ENCODE assay signal across 1 cellular context in the genomic region with DNA sequence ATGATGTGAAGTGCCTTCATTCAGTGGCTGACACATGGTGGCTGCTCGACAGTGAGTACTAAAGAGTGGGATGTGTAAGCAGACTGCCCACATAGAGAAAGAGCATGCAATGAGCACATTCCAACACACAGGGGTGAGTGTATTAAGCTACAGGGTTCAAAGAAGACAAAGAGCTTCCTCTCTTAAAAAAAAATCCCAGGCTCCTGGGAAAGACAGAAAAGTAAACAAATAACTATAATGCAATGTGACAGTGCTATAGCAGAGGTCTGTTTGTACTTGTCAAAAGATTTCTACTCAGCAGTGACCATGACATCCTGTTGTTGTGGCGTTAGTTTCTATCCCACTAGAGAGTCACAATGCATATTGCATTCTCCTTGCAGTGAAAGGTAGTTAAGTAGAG.
TF ChIP-seq lines count a peak whose summit lies in the region.

No MANE protein-coding gene starts in this region.

TF ChIP-seq in HepG2, 621 proteins besides CTCF, POLR2A, EP300 and RAD21 (continued from another document and continues in another):
- TF ChIP-seq, protein P1, sequence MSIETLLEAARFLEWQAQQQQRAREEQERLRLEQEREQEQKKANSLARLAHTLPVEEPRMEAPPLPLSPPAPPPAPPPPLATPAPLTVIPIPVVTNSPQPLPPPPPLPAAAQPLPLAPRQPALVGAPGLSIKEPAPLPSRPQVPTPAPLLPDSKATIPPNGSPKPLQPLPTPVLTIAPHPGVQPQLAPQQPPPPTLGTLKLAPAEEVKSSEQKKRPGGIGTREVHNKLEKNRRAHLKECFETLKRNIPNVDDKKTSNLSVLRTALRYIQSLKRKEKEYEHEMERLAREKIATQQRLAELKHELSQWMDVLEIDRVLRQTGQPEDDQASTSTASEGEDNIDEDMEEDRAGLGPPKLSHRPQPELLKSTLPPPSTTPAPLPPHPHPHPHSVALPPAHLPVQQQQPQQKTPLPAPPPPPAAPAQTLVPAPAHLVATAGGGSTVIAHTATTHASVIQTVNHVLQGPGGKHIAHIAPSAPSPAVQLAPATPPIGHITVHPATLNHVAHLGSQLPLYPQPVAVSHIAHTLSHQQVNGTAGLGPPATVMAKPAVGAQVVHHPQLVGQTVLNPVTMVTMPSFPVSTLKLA (IDR thresholded peaks at IDR 0.05) = peak; percentile 42; the same call in 1 of the 2 replicates
- TF ChIP-seq POGZ (CRISPR knock-in tag; IDR thresholded peaks at IDR 0.05) (peak; percentile 61; the same call in 1 of the 2 replicates), ZMYM2 (CRISPR knock-in tag; IDR thresholded peaks at IDR 0.05) (no peak), ZBTB42 (CRISPR knock-in tag; IDR thresholded peaks at IDR 0.05) (no peak), PRDM10 (CRISPR knock-in tag; IDR thresholded peaks at IDR 0.05; ENCODE audit: low read depth) (peak; percentile 55; the same call in 1 of the 2 replicates), SNAI1 (CRISPR knock-in tag; IDR thresholded peaks at IDR 0.05; ENCODE audit: borderline replicate concordance) (0 out of 2 replicates have a peak, but pooled peaks have one; percentile 45), REL (CRISPR knock-in tag; conservative IDR thresholded peaks at IDR 0.05) (no peak), PHF21A (CRISPR knock-in tag; IDR thresholded peaks at IDR 0.05) (peak; percentile 64), NFE2L2 (IDR thresholded peaks at IDR 0.05; ENCODE audit: low read length) (no peak), SKI (IDR thresholded peaks at IDR 0.05; ENCODE audit: partially characterized antibody) (peak; percentile 30), ERF (CRISPR knock-in tag; IDR thresholded peaks at IDR 0.05) (0 out of 2 replicates have a peak, but pooled peaks have one; percentile 29), NCOA2 (CRISPR knock-in tag; IDR thresholded peaks at IDR 0.05) (peak; percentile 38; the same call in 1 of the 2 replicates), KDM3A (CRISPR knock-in tag; IDR thresholded peaks at IDR 0.05; ENCODE audit: low read depth) (0 out of 2 replicates have a peak, but pooled peaks have one; percentile 42), HCFC1 (IDR thresholded peaks at IDR 0.05; ENCODE audit: low read depth, low read length) (no peak), ZNF570 (CRISPR knock-in tag; IDR thresholded peaks at IDR 0.05; ENCODE audit: borderline replicate concordance) (no peak), NCOR1 (IDR thresholded peaks at IDR 0.05; ENCODE audit: borderline replicate concordance, low read length) (no peak; the same call in 1 of the 2 replicates), FOXP1 (IDR thresholded peaks at IDR 0.05) (0 out of 2 replicates have a peak, but pooled peaks have one; percentile 9), FOXP1 (CRISPR knock-in tag; IDR thresholded peaks at IDR 0.05) (peak; percentile 57), CREB1 (IDR thresholded peaks at IDR 0.05) (0 out of 2 replicates have a peak, but pooled peaks have one; percentile 19), CREB1 (CRISPR knock-in tag; IDR thresholded peaks at IDR 0.05) (no peak), DR1 (CRISPR knock-in tag; IDR thresholded peaks at IDR 0.05) (no peak), FOXA3 (CRISPR knock-in tag; IDR thresholded peaks at IDR 0.05) (peak; percentile 79), SAP130 (CRISPR knock-in tag; IDR thresholded peaks at IDR 0.05; ENCODE audit: low read depth) (peak; percentile 91), TEAD3 (CRISPR knock-in tag; optimal IDR thresholded peaks at IDR 0.05; ENCODE audit: borderline replicate concordance) (peak; percentile 95), TBX2 (CRISPR knock-in tag; IDR thresholded peaks at IDR 0.05; ENCODE audit: borderline replicate concordance) (no peak; the same call in 1 of the 2 replicates), ZNF512 (CRISPR knock-in tag; IDR thresholded peaks at IDR 0.05) (no peak), PLSCR1 (CRISPR knock-in tag; IDR thresholded peaks at IDR 0.05; ENCODE audit: borderline replicate concordance) (no peak), ZGPAT (CRISPR knock-in tag; IDR thresholded peaks at IDR 0.05) (peak; percentile 45; the same call in 1 of the 2 replicates), ELF1 (CRISPR knock-in tag; IDR thresholded peaks at IDR 0.05) (no peak), MYNN (CRISPR knock-in tag; IDR thresholded peaks at IDR 0.05; ENCODE audit: low read depth) (no peak), ZNF205 (CRISPR knock-in tag; IDR thresholded peaks at IDR 0.05) (0 out of 2 replicates have a peak, but pooled peaks have one; percentile 14)
- TF ChIP-seq, protein P2, sequence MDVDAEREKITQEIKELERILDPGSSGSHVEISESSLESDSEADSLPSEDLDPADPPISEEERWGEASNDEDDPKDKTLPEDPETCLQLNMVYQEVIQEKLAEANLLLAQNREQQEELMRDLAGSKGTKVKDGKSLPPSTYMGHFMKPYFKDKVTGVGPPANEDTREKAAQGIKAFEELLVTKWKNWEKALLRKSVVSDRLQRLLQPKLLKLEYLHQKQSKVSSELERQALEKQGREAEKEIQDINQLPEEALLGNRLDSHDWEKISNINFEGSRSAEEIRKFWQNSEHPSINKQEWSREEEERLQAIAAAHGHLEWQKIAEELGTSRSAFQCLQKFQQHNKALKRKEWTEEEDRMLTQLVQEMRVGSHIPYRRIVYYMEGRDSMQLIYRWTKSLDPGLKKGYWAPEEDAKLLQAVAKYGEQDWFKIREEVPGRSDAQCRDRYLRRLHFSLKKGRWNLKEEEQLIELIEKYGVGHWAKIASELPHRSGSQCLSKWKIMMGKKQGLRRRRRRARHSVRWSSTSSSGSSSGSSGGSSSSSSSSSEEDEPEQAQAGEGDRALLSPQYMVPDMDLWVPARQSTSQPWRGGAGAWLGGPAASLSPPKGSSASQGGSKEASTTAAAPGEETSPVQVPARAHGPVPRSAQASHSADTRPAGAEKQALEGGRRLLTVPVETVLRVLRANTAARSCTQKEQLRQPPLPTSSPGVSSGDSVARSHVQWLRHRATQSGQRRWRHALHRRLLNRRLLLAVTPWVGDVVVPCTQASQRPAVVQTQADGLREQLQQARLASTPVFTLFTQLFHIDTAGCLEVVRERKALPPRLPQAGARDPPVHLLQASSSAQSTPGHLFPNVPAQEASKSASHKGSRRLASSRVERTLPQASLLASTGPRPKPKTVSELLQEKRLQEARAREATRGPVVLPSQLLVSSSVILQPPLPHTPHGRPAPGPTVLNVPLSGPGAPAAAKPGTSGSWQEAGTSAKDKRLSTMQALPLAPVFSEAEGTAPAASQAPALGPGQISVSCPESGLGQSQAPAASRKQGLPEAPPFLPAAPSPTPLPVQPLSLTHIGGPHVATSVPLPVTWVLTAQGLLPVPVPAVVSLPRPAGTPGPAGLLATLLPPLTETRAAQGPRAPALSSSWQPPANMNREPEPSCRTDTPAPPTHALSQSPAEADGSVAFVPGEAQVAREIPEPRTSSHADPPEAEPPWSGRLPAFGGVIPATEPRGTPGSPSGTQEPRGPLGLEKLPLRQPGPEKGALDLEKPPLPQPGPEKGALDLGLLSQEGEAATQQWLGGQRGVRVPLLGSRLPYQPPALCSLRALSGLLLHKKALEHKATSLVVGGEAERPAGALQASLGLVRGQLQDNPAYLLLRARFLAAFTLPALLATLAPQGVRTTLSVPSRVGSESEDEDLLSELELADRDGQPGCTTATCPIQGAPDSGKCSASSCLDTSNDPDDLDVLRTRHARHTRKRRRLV (CRISPR knock-in tag; IDR thresholded peaks at IDR 0.05) = no peak
- TF ChIP-seq, protein P3, sequence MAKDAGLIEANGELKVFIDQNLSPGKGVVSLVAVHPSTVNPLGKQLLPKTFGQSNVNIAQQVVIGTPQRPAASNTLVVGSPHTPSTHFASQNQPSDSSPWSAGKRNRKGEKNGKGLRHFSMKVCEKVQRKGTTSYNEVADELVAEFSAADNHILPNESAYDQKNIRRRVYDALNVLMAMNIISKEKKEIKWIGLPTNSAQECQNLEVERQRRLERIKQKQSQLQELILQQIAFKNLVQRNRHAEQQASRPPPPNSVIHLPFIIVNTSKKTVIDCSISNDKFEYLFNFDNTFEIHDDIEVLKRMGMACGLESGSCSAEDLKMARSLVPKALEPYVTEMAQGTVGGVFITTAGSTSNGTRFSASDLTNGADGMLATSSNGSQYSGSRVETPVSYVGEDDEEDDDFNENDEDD (CRISPR knock-in tag; IDR thresholded peaks at IDR 0.05; ENCODE audit: borderline replicate concordance) = peak; percentile 47; the same call in 1 of the 2 replicates
- TF ChIP-seq, protein P4, sequence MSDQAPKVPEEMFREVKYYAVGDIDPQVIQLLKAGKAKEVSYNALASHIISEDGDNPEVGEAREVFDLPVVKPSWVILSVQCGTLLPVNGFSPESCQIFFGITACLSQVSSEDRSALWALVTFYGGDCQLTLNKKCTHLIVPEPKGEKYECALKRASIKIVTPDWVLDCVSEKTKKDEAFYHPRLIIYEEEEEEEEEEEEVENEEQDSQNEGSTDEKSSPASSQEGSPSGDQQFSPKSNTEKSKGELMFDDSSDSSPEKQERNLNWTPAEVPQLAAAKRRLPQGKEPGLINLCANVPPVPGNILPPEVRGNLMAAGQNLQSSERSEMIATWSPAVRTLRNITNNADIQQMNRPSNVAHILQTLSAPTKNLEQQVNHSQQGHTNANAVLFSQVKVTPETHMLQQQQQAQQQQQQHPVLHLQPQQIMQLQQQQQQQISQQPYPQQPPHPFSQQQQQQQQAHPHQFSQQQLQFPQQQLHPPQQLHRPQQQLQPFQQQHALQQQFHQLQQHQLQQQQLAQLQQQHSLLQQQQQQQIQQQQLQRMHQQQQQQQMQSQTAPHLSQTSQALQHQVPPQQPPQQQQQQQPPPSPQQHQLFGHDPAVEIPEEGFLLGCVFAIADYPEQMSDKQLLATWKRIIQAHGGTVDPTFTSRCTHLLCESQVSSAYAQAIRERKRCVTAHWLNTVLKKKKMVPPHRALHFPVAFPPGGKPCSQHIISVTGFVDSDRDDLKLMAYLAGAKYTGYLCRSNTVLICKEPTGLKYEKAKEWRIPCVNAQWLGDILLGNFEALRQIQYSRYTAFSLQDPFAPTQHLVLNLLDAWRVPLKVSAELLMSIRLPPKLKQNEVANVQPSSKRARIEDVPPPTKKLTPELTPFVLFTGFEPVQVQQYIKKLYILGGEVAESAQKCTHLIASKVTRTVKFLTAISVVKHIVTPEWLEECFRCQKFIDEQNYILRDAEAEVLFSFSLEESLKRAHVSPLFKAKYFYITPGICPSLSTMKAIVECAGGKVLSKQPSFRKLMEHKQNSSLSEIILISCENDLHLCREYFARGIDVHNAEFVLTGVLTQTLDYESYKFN (CRISPR knock-in tag; conservative IDR thresholded peaks at IDR 0.05) = peak; percentile 61
- TF ChIP-seq, protein P5, sequence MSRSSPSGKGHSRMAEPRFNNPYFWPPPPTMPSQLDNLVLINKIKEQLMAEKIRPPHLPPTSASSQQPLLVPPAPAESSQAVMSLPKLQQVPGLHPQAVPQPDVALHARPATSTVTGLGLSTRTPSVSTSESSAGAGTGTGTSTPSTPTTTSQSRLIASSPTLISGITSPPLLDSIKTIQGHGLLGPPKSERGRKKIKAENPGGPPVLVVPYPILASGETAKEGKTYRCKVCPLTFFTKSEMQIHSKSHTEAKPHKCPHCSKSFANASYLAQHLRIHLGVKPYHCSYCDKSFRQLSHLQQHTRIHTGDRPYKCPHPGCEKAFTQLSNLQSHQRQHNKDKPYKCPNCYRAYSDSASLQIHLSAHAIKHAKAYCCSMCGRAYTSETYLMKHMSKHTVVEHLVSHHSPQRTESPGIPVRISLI (CRISPR knock-in tag; IDR thresholded peaks at IDR 0.05; ENCODE audit: borderline replicate concordance) = peak; percentile 87
